In the genomic region with DNA sequence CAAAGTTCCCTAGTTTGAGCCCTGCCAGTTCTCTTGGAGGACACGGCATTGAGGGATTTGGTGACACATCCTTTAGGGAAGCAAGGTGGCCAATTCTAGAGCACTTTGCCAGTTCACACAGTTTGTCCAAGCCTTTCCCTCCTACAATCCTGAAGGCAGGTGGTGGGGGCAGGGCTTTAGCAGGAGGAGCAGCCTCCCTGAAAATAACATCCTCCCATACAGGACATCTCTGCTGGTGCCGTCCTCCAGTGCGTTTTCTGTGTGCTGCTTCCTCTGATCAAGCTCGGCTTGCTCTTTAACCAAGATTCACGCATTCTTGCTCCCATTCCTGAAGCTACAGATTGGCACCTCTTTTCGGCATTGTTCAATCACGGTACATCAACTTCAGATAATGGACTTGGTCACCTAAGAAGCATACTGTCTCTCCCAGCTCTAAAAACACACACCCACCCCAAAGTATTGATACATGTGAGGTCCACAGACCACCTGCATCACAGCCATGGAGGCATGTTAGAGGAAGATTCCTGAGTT, we compare ENCODE assay signal across 21 cellular contexts. TPM values are rescaled to one million over a fixed set of nuclear protein-coding genes. Genes with fewer than 3 reads are reported as not detected.
DNase-seq lines count a peak whose midpoint lies in the region; ATAC-seq, FAIRE-seq and TF ChIP-seq lines count a peak whose summit lies in the region.
"Had no signal": no experiment of that assay in that cellular context is flagged by ENCODE, and none has a peak within 500 bp of the region (broad histone marks: within the 10 kb centered on the region; RNA-seq: fewer than 3 reads in every experiment).

No MANE protein-coding gene starts in this region.

- no peak for ATAC-seq in HG03175 (IDR thresholded peaks at IDR 0.05; ENCODE audit: unreplicated experiment)
- ATAC-seq in HG02885 (IDR thresholded peaks at IDR 0.05; ENCODE audit: poor library complexity, unreplicated experiment) = no peak
- ATAC-seq: A549, GM23338 had no signal

- no peak overlapping the region for H3K4me3 ChIP-seq in dorsolateral prefrontal cortex
- H3K4me3 ChIP-seq: A549, GM23338 had no signal

- no peaks in the 10 kb centered on the region for H3K27me3 ChIP-seq in dorsolateral prefrontal cortex

- FAIRE-seq in GM12891 (lab: Jason Lieb, UNC) = no peak
- FAIRE-seq: A549, G401.6, GM12892, GM18507 had no signal

- intact Hi-C loops in dorsolateral prefrontal cortex (cut with DNase I) = loop anchor here (5.0 to 10.0 kb wide), 7 partner anchors 92 to 608 kb away; a partner anchor contains a TSS

- no peak for TF ChIP-seq CTCF in C4-2B (conservative IDR thresholded peaks at IDR 0.05)
- no peak for TF ChIP-seq CTCF in dorsolateral prefrontal cortex (IDR thresholded peaks at IDR 0.05 in 54 of 56, conservative IDR thresholded peaks at IDR 0.05 in 2 of 56; ENCODE audit: low read depth in 1 of 56, partially characterized antibody in 56 of 56)

- DNase-seq in dorsolateral prefrontal cortex (peak in 4 of 10 donors; percentile 17 to 45 (median 40)), left kidney (ENCODE audit: low read depth, low spot score) (peak; percentile 21), renal cortical epithelial cell (ENCODE audit: low read depth) (peak; percentile 63), NCI-H345 treated with DMSO at 0.1 percent for 48 hours (lab: John Stamatoyannopoulos, UW; ENCODE audit: unreplicated experiment) (no peak), GM12891 (ENCODE audit: insufficient read length, low spot score) (no peak)
- DNase-seq: AML-193; CD4-positive, alpha-beta memory T cell; DMS 273 treated with DMSO at 0.1 percent for 48 hours; H7 had no signal

- TF ChIP-seq POLR2A in GM12891 (IDR thresholded peaks at IDR 0.05; ENCODE audit: low read depth, low read length) = no peak

- H3K27ac ChIP-seq in C4-2B (peak overlapping the region; percentile 3), dorsolateral prefrontal cortex (peak overlapping the region in 51 of 59 donors; percentile 14 to 91 (median 76))
- H3K27ac ChIP-seq: 22Rv1, A549, HL-60 had no signal

TF ChIP-seq in GM12891, 5 proteins besides CTCF, POLR2A, EP300 and RAD21:
- TF ChIP-seq TAF1 (IDR thresholded peaks at IDR 0.05; ENCODE audit: low read depth, low read length) = no peak
- TF ChIP-seq POU2F2 (IDR thresholded peaks at IDR 0.05; ENCODE audit: low read depth, low read length) = no peak
- TF ChIP-seq POLR2AphosphoS5 (IDR thresholded peaks at IDR 0.05; ENCODE audit: low read depth, low read length) = no peak
- no peak for TF ChIP-seq SPI1 (IDR thresholded peaks at IDR 0.05; ENCODE audit: low read depth, low read length)
- TF ChIP-seq PAX5 (IDR thresholded peaks at IDR 0.05; ENCODE audit: insufficient read depth, low read length, severe bottlenecking) = no peak

RNA-seq across cellular contexts. Expression of a gene that starts 7.5 kb away (rescaled TPM):
- total RNA-seq in dorsolateral prefrontal cortex = 1 to 10 TPM in 12 of 120 experiments, under 1 TPM in 70, not detected in 38; 0.24 to 2.3 (median 0.64) TPM
- not detected in 2 replicates for total RNA-seq in renal cortical epithelial cell
- not detected for polyA plus RNA-seq in GM12891 (2012; ENCODE audit: low read depth, missing spikeins)
- total RNA-seq: CD4-positive, alpha-beta memory T cell; GM23338; H7; HT1080 had no signal
- polyA plus RNA-seq: A549; CD14-positive monocyte; CD4-positive, alpha-beta memory T cell; GM23338 had no signal

Comparison
In these comparisons a context has a peak if more than half of its experiments do, and no peak if none do; other contexts are left out.
1. DNase-seq: peak in left kidney (single experiment) and renal cortical epithelial cell (single experiment); none in NCI-H345 treated with DMSO at 0.1 percent for 48 hours (single experiment) and GM12891 (single experiment).